In the genomic region with DNA sequence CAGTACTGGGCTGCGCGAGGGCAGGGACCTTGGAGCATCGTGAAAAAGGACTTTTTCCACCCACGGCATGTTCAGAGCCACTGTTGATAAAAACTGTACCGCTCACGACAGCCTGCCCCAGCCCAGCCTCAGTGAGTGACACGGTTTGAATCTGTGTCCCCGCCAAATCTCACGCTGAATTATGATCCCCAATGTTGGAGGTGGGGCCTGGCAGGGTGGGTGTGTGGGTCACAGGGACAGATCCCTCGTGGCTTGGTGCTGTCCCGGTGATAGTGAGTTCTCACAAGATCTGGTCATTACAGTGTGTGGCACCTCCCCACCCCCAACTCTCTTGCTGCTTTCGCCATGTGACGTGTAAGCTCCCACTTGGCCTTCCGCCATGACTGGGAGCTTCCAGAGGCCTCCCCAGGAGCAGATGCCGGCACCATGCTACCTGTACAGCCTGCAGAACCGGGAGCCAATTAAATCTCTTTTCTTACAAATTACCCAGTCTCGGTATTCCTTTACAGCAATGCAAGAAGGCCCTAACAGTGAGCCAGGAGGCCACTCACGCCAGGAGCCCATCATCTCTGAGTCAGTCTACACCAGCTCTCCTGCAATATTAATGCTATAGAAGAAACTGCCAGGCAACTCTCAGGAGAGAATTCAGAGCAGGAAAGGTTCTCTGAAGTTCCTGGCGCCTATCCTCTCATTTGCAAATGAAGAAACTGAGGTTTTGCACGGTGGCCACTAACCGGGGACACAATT, we compare ENCODE assay signal across 8 cellular contexts. TPM values are rescaled to one million over a fixed set of nuclear protein-coding genes. Genes with fewer than 3 reads are reported as not detected.
DNase-seq lines count a peak whose midpoint lies in the region; ATAC-seq and TF ChIP-seq lines count a peak whose summit lies in the region.

No MANE protein-coding gene starts in this region.

- peak overlapping the region in 2 of 3 donors; percentile 62 to 82 for H3K27ac Mint-ChIP-seq in CD4-positive, CD25-positive, alpha-beta regulatory T cell
- H3K27ac Mint-ChIP-seq in nephron: peak overlapping the region; percentile 54 to 80 (median 76)

- no peak for TF ChIP-seq CTCF in OCI-LY1 (IDR thresholded peaks at IDR 0.05; ENCODE audit: low read length)
- TF ChIP-seq CTCF in nephron (IDR thresholded peaks at IDR 0.05; ENCODE audit: unreplicated experiment in 3 of 3): no peak

- no peak for DNase-seq in CD4-positive, CD25-positive, alpha-beta regulatory T cell
- DNase-seq in ecto neural progenitor cell (ENCODE audit: low spot score): peak; percentile 37

- H3K36me3 ChIP-seq in CD4-positive, CD25-positive, alpha-beta regulatory T cell (ENCODE audit: control insufficient read depth, insufficient read depth, low read length): peaks cover 3% of the 10 kb centered on the region
- peaks cover 4% of the 10 kb centered on the region; the same call in 1 of the 2 replicates for H3K36me3 ChIP-seq in OCI-LY1 (ENCODE audit: insufficient read depth, low read length)

- peaks cover 4% of the 10 kb centered on the region for H3K27me3 Mint-ChIP-seq in CD4-positive, CD25-positive, alpha-beta regulatory T cell
- H3K27me3 Mint-ChIP-seq in nephron (ENCODE audit: low read depth): peaks cover under 1% of the 10 kb centered on the region

- peak overlapping the region; percentile 51 for H3K4me3 ChIP-seq in CD4-positive, CD25-positive, alpha-beta regulatory T cell (ENCODE audit: low read depth, low read length)
- H3K4me3 ChIP-seq in OCI-LY1 (ENCODE audit: low read depth, low read length, poor library complexity, severe bottlenecking): peak overlapping the region; percentile 70

- no peaks in the 10 kb centered on the region for H3K9me2 ChIP-seq in OCI-LY1 (ENCODE audit: low read depth, low read length)

- H2AFZ ChIP-seq in OCI-LY1 (ENCODE audit: low read length): no peak overlapping the region

- H3K4me1 Mint-ChIP-seq in CD4-positive, CD25-positive, alpha-beta regulatory T cell: peaks cover 5 to 64% (median 32%) of the 10 kb centered on the region in 4 donors
- peaks cover 39% of the 10 kb centered on the region for H3K4me1 Mint-ChIP-seq in nephron

- no peaks in the 10 kb centered on the region for H3K9me3 ChIP-seq in CD4-positive, CD25-positive, alpha-beta regulatory T cell (ENCODE audit: control insufficient read depth in 2 of 2, low read length in 2 of 2)
- H3K9me3 ChIP-seq in OCI-LY1 (ENCODE audit: low read length): peaks cover 7% of the 10 kb centered on the region

- no peak for ATAC-seq in CD4-positive, CD25-positive, alpha-beta regulatory T cell (ENCODE audit: low read depth in 2 of 2)
- ATAC-seq in GM21723 (IDR thresholded peaks at IDR 0.05; ENCODE audit: unreplicated experiment): no peak
- no peak for ATAC-seq in HG03280 (IDR thresholded peaks at IDR 0.05; ENCODE audit: unreplicated experiment)
- ATAC-seq in HG03520 (IDR thresholded peaks at IDR 0.05; ENCODE audit: unreplicated experiment): no peak
- no peak for ATAC-seq in HG02759 (IDR thresholded peaks at IDR 0.05; ENCODE audit: unreplicated experiment)

- H3K36me3 Mint-ChIP-seq in CD4-positive, CD25-positive, alpha-beta regulatory T cell: peaks cover 9% of the 10 kb centered on the region
- peaks cover 6% of the 10 kb centered on the region for H3K36me3 Mint-ChIP-seq in nephron (ENCODE audit: low read depth)

- H3K9ac ChIP-seq in OCI-LY1 (ENCODE audit: low read length): peak overlapping the region; percentile 72

- H3K9me3 Mint-ChIP-seq in CD4-positive, CD25-positive, alpha-beta regulatory T cell: peaks cover 0 to 9% (median 0%) of the 10 kb centered on the region in 7 donors
- H3K9me3 Mint-ChIP-seq in nephron: peaks cover 22% of the 10 kb centered on the region

- peak overlapping the region; percentile 78 for H3K4me2 ChIP-seq in OCI-LY1 (ENCODE audit: low read length)

- peaks cover 35% of the 10 kb centered on the region for H3K4me1 ChIP-seq in CD4-positive, CD25-positive, alpha-beta regulatory T cell (ENCODE audit: control insufficient read depth, insufficient read depth, low read length, poor library complexity, severe bottlenecking)
- peaks cover 41% of the 10 kb centered on the region for H3K4me1 ChIP-seq in OCI-LY1 (ENCODE audit: insufficient read depth, low read length, severe bottlenecking)

- H4K20me1 ChIP-seq in OCI-LY1 (ENCODE audit: insufficient read depth, low read length): no peaks in the 10 kb centered on the region

- H3K79me2 ChIP-seq in OCI-LY1 (ENCODE audit: insufficient read depth, low read length): no peaks in the 10 kb centered on the region; the same call in 1 of the 2 replicates

- H3K4me3 Mint-ChIP-seq in CD4-positive, CD25-positive, alpha-beta regulatory T cell: peak overlapping the region; percentile 77 to 88 (median 82)
- H3K4me3 Mint-ChIP-seq in nephron: peak overlapping the region; percentile 81 to 88 (median 88)

- no peaks in the 10 kb centered on the region for H3K27me3 ChIP-seq in CD4-positive, CD25-positive, alpha-beta regulatory T cell (ENCODE audit: control insufficient read depth, insufficient read depth, low read length)
- no peaks in the 10 kb centered on the region for H3K27me3 ChIP-seq in OCI-LY1 (ENCODE audit: insufficient read depth, low read length)

- H3F3A ChIP-seq in OCI-LY1 (ENCODE audit: insufficient read depth, low read length): no peaks in the 10 kb centered on the region

- peak overlapping the region; percentile 68 for H3K27ac ChIP-seq in CD4-positive, CD25-positive, alpha-beta regulatory T cell (ENCODE audit: insufficient read depth, low read length, poor library complexity, severe bottlenecking)
- H3K27ac ChIP-seq in OCI-LY1 (ENCODE audit: low read depth, low read length, poor library complexity, severe bottlenecking): peak overlapping the region; percentile 2

RNA-seq across cellular contexts. Expression of a gene that starts 1.3 kb away (rescaled TPM):
- 60.0 TPM for total RNA-seq in CD4-positive, CD25-positive, alpha-beta regulatory T cell
- 10 to 100 TPM; 25.3 to 40.7 (median 28.8) TPM for polyA plus RNA-seq in CD4-positive, CD25-positive, alpha-beta regulatory T cell
